ENCODE assay signal across 10 cellular contexts in the genomic region with DNA sequence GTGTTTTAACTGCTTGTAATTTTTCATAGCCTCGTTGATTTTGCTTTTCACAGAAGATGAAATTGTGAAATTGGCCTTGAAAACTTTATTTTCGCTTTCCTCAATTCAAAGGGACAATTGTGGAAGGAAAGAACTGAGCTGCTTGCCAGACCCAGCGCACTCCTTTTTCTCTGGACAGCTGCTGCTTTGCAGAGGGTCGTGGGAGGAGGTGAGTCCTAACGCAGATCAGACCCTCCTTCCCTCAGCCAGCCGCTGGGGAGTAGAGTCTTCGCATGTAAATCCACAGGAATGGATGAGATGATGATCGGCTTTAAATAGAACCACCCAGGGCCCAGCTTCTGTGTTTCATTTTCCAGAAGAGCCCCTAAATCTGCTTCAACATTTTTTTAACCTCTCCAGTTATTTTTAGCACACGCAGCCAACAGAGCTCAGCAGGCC. TPM values are rescaled to one million over a fixed set of nuclear protein-coding genes. Genes with fewer than 3 reads are reported as not detected.
A peak's percentile ranks its signal among the peaks of the same experiment; 100 is the strongest.
DNase-seq lines count a peak whose midpoint lies in the region; ATAC-seq, FAIRE-seq and TF ChIP-seq lines count a peak whose summit lies in the region.
"Had no signal": no experiment of that assay in that cellular context is flagged by ENCODE, and none has a peak within 500 bp of the region (broad histone marks: within the 10 kb centered on the region; RNA-seq: fewer than 3 reads in every experiment).

No MANE protein-coding gene starts in this region.

- H3K9me3 Mint-ChIP-seq in astrocyte (ENCODE audit: unreplicated experiment), result no peaks in the 10 kb centered on the region
- H3K9me3 Mint-ChIP-seq in CD8-positive, alpha-beta T cell, result no peaks in the 10 kb centered on the region
- H3K9me3 Mint-ChIP-seq: T-helper 2 cell treated with Interferon-gamma antibody and Interleukin-4, amounts not matched to agents 5 μg/mL and 100 μg/mL, for 36 hours had no signal

- H3K27ac ChIP-seq in astrocyte (ENCODE audit: low read depth, low read length) (no peak overlapping the region), stomach smooth muscle (ENCODE audit: low read length) (peak overlapping the region; percentile 37)
- H3K27ac ChIP-seq in CD8-positive, alpha-beta T cell (ENCODE audit: low read depth, low read length), result no peak overlapping the region

- H3K9me3 ChIP-seq in astrocyte (ENCODE audit: insufficient read depth, low read depth, low read length), result no peaks in the 10 kb centered on the region
- H3K9me3 ChIP-seq in stomach smooth muscle (ENCODE audit: control insufficient read depth in 2 of 2, low read length in 2 of 2), result no peaks in the 10 kb centered on the region
- no peaks in the 10 kb centered on the region for H3K9me3 ChIP-seq in CD8-positive, alpha-beta T cell (ENCODE audit: low read length)

- H3K4me2 ChIP-seq in astrocyte (ENCODE audit: low read length), result peak overlapping the region; percentile 72

- CTCF ChIA-PET in CD8-positive, alpha-beta T cell (lab: Charles Lee), result no interaction called here

- POLR2A ChIA-PET in CD8-positive, alpha-beta T cell (lab: Charles Lee), result no interaction called here

- peak overlapping the region; percentile 63 for H2AFZ ChIP-seq in astrocyte (ENCODE audit: low read depth, low read length)

- H3K79me2 ChIP-seq in astrocyte (ENCODE audit: insufficient read depth, low read length), result no peaks in the 10 kb centered on the region

- H3K4me3 Mint-ChIP-seq in astrocyte (ENCODE audit: unreplicated experiment), result no peak overlapping the region
- no peak overlapping the region for H3K4me3 Mint-ChIP-seq in CD8-positive, alpha-beta T cell
- H3K4me3 Mint-ChIP-seq: T-helper 2 cell treated with Interferon-gamma antibody and Interleukin-4, amounts not matched to agents 5 μg/mL and 100 μg/mL, for 36 hours had no signal

- peaks cover 3% of the 10 kb centered on the region for H3K27me3 Mint-ChIP-seq in astrocyte (ENCODE audit: low read depth, unreplicated experiment)
- H3K27me3 Mint-ChIP-seq in CD8-positive, alpha-beta T cell (ENCODE audit: low read depth), result no peaks in the 10 kb centered on the region

- H3K9ac ChIP-seq in astrocyte (ENCODE audit: low read length), result peak overlapping the region; percentile 29
- H3K9ac ChIP-seq in stomach smooth muscle (ENCODE audit: low read length in 2 of 2), result peak overlapping the region; percentile 32 to 72

- H3K36me3 Mint-ChIP-seq in astrocyte (ENCODE audit: low read depth, unreplicated experiment), result no peaks in the 10 kb centered on the region
- no peaks in the 10 kb centered on the region for H3K36me3 Mint-ChIP-seq in CD8-positive, alpha-beta T cell

- FAIRE-seq in astrocyte (lab: Jason Lieb, UNC), result no peak

- DNase-seq in H7 (peak; percentile 36), astrocyte (ENCODE audit: low read depth) (peak; percentile 47), iris pigment epithelial cell (ENCODE audit: low read depth) (peak; percentile 28), HK-2 (ENCODE audit: unreplicated experiment) (no peak), GM13977 (ENCODE audit: low spot score) (no peak)
- no peak for DNase-seq in CD8-positive, alpha-beta T cell
- DNase-seq: stimulated activated CD4-positive, alpha-beta T cell treated with anti-CD3 and anti-CD28 coated beads, Interleukin-4, amount 100 ng/mL, for 1 hour had no signal

- H3K4me3 ChIP-seq in H7 (ENCODE audit: insufficient read depth, low read depth, low read length), result no peak overlapping the region
- no peak overlapping the region for H3K4me3 ChIP-seq in astrocyte (ENCODE audit: insufficient read depth, low read depth, low read length)
- peak overlapping the region; percentile 59 to 74 for H3K4me3 ChIP-seq in stomach smooth muscle (ENCODE audit: low read length in 2 of 2)
- H3K4me3 ChIP-seq in CD8-positive, alpha-beta T cell (ENCODE audit: low read depth, low read length), result no peak overlapping the region

- no peaks in the 10 kb centered on the region for H4K20me1 ChIP-seq in astrocyte (ENCODE audit: insufficient read depth, low read length)

- H3K27me3 ChIP-seq in H7 (ENCODE audit: control insufficient read depth, insufficient read depth, low read length) (no peaks in the 10 kb centered on the region), astrocyte (ENCODE audit: insufficient read depth, low read length) (no peaks in the 10 kb centered on the region), stomach smooth muscle (ENCODE audit: control insufficient read depth in 1 of 2, insufficient read depth in 2 of 2, low read length in 2 of 2) (no peaks in the 10 kb centered on the region)
- no peaks in the 10 kb centered on the region for H3K27me3 ChIP-seq in CD8-positive, alpha-beta T cell (ENCODE audit: insufficient read depth, low read length)

- peaks cover 7% of the 10 kb centered on the region for H3K4me1 Mint-ChIP-seq in astrocyte (ENCODE audit: low read depth, unreplicated experiment)
- peaks cover 32% of the 10 kb centered on the region for H3K4me1 Mint-ChIP-seq in CD8-positive, alpha-beta T cell (ENCODE audit: low read depth)

- ATAC-seq in GM19463 (IDR thresholded peaks at IDR 0.05; ENCODE audit: unreplicated experiment), result no peak
- ATAC-seq in CD8-positive, alpha-beta T cell, result no peak

- no peak overlapping the region for H3K27ac Mint-ChIP-seq in astrocyte (ENCODE audit: unreplicated experiment)
- H3K27ac Mint-ChIP-seq in CD8-positive, alpha-beta T cell, result no peak overlapping the region
- H3K27ac Mint-ChIP-seq: T-helper 2 cell treated with Interferon-gamma antibody and Interleukin-4, amounts not matched to agents 5 μg/mL and 100 μg/mL, for 36 hours had no signal

- TF ChIP-seq CTCF in astrocyte (IDR thresholded peaks at IDR 0.05; ENCODE audit: insufficient read depth, low read depth, low read length) (no peak), GM13977 (IDR thresholded peaks at IDR 0.05; ENCODE audit: extremely low read depth, insufficient read depth, missing control alignments) (no peak)
- TF ChIP-seq CTCF in CD8-positive, alpha-beta T cell (IDR thresholded peaks at IDR 0.05), result no peak

- no peaks in the 10 kb centered on the region for H3K36me3 ChIP-seq in H7 (replicated peaks; ENCODE audit: control insufficient read depth, insufficient read depth, low read length)
- H3K36me3 ChIP-seq in astrocyte (ENCODE audit: insufficient read depth, low read length), result no peaks in the 10 kb centered on the region
- no peaks in the 10 kb centered on the region for H3K36me3 ChIP-seq in stomach smooth muscle (ENCODE audit: control insufficient read depth in 2 of 2, insufficient read depth in 2 of 2, low read length in 2 of 2)
- H3K36me3 ChIP-seq in CD8-positive, alpha-beta T cell (ENCODE audit: insufficient read depth, low read length), result no peaks in the 10 kb centered on the region

- intact Hi-C loops in CD8-positive, alpha-beta T cell (cut with DNase I, micrococcal nuclease), result no loop called here

- H3K4me1 ChIP-seq in astrocyte (ENCODE audit: insufficient read depth, low read length), result no peaks in the 10 kb centered on the region
- H3K4me1 ChIP-seq in stomach smooth muscle (ENCODE audit: control insufficient read depth, insufficient read depth, low read length), result peaks cover 7% of the 10 kb centered on the region
- H3K4me1 ChIP-seq in CD8-positive, alpha-beta T cell (ENCODE audit: insufficient read depth, low read length), result peaks cover 7% of the 10 kb centered on the region

- in situ Hi-C loops in GM13977 (cut with MboI; ENCODE audit: low pct_unique_long_range_greater_than_20kb, low sequenced_read_pairs, unreplicated experiment), result no loop called here

RNA-seq across cellular contexts. Expression of gene UBE2E1, which starts 42.7 kb away (rescaled TPM):
- 138 and 159 TPM in 2 replicates for total RNA-seq in H7 (2014; rRNA removed; shearing (Covaris generic))
- 145 and 150 TPM in 2 replicates for total RNA-seq in astrocyte
- 10 to 100 TPM; 39.8 to 40.6 TPM for total RNA-seq in CD8-positive, alpha-beta T cell

Comparison
In these comparisons a context has a peak if more than half of its experiments do, and no peak if none do; other contexts are left out.
1. DNase-seq: peak in H7 (single experiment), astrocyte (single experiment) and iris pigment epithelial cell (single experiment); none in HK-2 (single experiment), GM13977 (single experiment) and CD8-positive, alpha-beta T cell (0 of 7).
2. H3K4me3 ChIP-seq: peak in stomach smooth muscle (2 of 2); none in H7 (single experiment), astrocyte (single experiment) and CD8-positive, alpha-beta T cell (single experiment).